Comparison of ENCODE assay signal across 21 cellular contexts in genomic region chr12:41683513-41683912, GRCh38.
"Had no signal": no experiment of that assay in that cellular context is flagged by ENCODE, and none has a peak within 500 bp of the region (broad histone marks: within the 10 kb centered on the region; RNA-seq: fewer than 3 reads in every experiment).

No MANE protein-coding gene starts in this region.

- H3K27ac Mint-ChIP-seq: IgD-negative memory B cell; T-cell; T-helper 1 cell treated with Interleukin-12 subunit alpha and Interleukin-12 subunit beta and Interleukin-4 antibody, amounts not matched to agents 30 μg/mL and 1 μg/mL, for 36 hours had no signal

- H3K36me3 Mint-ChIP-seq: IgD-negative memory B cell, T-cell had no signal

- H3K4me3 Mint-ChIP-seq: IgD-negative memory B cell; T-cell; T-helper 1 cell treated with Interleukin-12 subunit alpha and Interleukin-12 subunit beta and Interleukin-4 antibody, amounts not matched to agents 30 μg/mL and 1 μg/mL, for 36 hours had no signal

- H3K4me2 ChIP-seq: SK-N-SH had no signal

- H3K27ac ChIP-seq: RWPE1 had no signal

- H3K4me1 Mint-ChIP-seq: T-cell had no signal

- H3K9me3 ChIP-seq: SK-N-SH had no signal

- ATAC-seq: Panc1, T-cell had no signal

- H3K9ac ChIP-seq: SK-N-SH had no signal

- H3K27me3 Mint-ChIP-seq: T-cell had no signal

- DNase-seq: KBM-7, MV-4-11, NCI-H1048, NCI-H1105, NCI-H1436 treated with DMSO at 0.1 percent for 48 hours, NCI-H1694, NCI-H187 treated with DMSO at 0.1 percent for 48 hours, NCI-H2029 treated with DMSO at 0.1 percent for 48 hours, NCI-H2171 treated with DMSO at 0.1 percent for 48 hours, NCI-H510A, NCI-H524 treated with DMSO at 0.1 percent for 48 hours, NCI-H69, NCI-H774, SHP77, SK-N-SH, SW 1271, T-cell had no signal

- H3K9me2 ChIP-seq: SK-N-SH had no signal
